Comparison of ENCODE assay signal across 8 cellular contexts in genomic region chr15:67137951-67138935, GRCh38.
A peak's percentile ranks its signal among the peaks of the same experiment; 100 is the strongest.
DNase-seq lines count a peak whose midpoint lies in the region; ATAC-seq, FAIRE-seq and TF ChIP-seq lines count a peak whose summit lies in the region.

No MANE protein-coding gene starts in this region.

- ATAC-seq in upper lobe of right lung: no peak

- H3K4me1 ChIP-seq in muscle layer of colon (ENCODE audit: insufficient read depth, low read length) (peaks cover 95% of the 10 kb centered on the region), upper lobe of right lung (peaks cover 88% of the 10 kb centered on the region)

- intact Hi-C loops in activated naive CD4-positive, alpha-beta T cell treated with anti-CD3 and anti-CD28 coated beads for 36 hours (cut with micrococcal nuclease): no loop called here
- intact Hi-C loops in upper lobe of right lung (cut with DNase I): no loop called here

- H3K9me3 ChIP-seq in muscle layer of colon (ENCODE audit: low read length) (no peaks in the 10 kb centered on the region), upper lobe of right lung (no peaks in the 10 kb centered on the region)

- H3K4me1 Mint-ChIP-seq in activated naive CD4-positive, alpha-beta T cell treated with anti-CD3 and anti-CD28 coated beads, Interleukin-2, amount 50 U/mL, for 24 hours: peaks cover 89% of the 10 kb centered on the region
- H3K4me1 Mint-ChIP-seq in activated naive CD4-positive, alpha-beta T cell treated with anti-CD3 and anti-CD28 coated beads for 36 hours (ENCODE audit: low read depth): peaks cover 81% of the 10 kb centered on the region

- H3K27ac ChIP-seq in muscle layer of colon (ENCODE audit: low read depth, low read length): peak overlapping the region; percentile 75
- H3K27ac ChIP-seq in upper lobe of right lung: peak overlapping the region; percentile 55

- H3K4me3 Mint-ChIP-seq in activated naive CD4-positive, alpha-beta T cell treated with anti-CD3 and anti-CD28 coated beads, Interleukin-2, amount 50 U/mL, for 24 hours: peak overlapping the region; percentile 26
- no peak overlapping the region for H3K4me3 Mint-ChIP-seq in activated naive CD4-positive, alpha-beta T cell treated with anti-CD3 and anti-CD28 coated beads for 36 hours

- no peak for DNase-seq in activated naive CD4-positive, alpha-beta T cell treated with anti-CD3 and anti-CD28 coated beads for 36 hours
- no peak for DNase-seq in choroid plexus epithelial cell (ENCODE audit: low read depth)
- no peak for DNase-seq in upper lobe of right lung
- DNase-seq in cerebellar cortex (ENCODE audit: low spot score): no peak
- DNase-seq in stimulated activated CD4-positive, alpha-beta T cell treated with anti-CD3 and anti-CD28 coated beads, Interleukin-4, amount 100 ng/mL, for 24 hours: no peak
- DNase-seq in HTR-8/SVneo (ENCODE audit: insufficient read length, low spot score): no peak

- CTCF ChIA-PET in activated naive CD4-positive, alpha-beta T cell treated with anti-CD3 and anti-CD28 coated beads for 36 hours (lab: Charles Lee): interaction anchor here (1.3 to 2.0 kb wide), 3 partner anchors 18 to 37 kb away, joined by 3 to 6 read pairs (median 4); no protein-coding TSS in a partner anchor

- TF ChIP-seq CTCF in choroid plexus epithelial cell (conservative IDR thresholded peaks at IDR 0.05; ENCODE audit: low read depth, low read length): no peak
- TF ChIP-seq CTCF in upper lobe of right lung (IDR thresholded peaks at IDR 0.05): no peak

- H3K27me3 Mint-ChIP-seq in activated naive CD4-positive, alpha-beta T cell treated with anti-CD3 and anti-CD28 coated beads, Interleukin-2, amount 50 U/mL, for 24 hours: no peaks in the 10 kb centered on the region
- H3K27me3 Mint-ChIP-seq in activated naive CD4-positive, alpha-beta T cell treated with anti-CD3 and anti-CD28 coated beads for 36 hours (ENCODE audit: low read depth): no peaks in the 10 kb centered on the region

- H3K27me3 ChIP-seq in muscle layer of colon (ENCODE audit: control insufficient read depth in 1 of 2, insufficient read depth in 2 of 2, low read length in 2 of 2): no peaks in the 10 kb centered on the region
- no peaks in the 10 kb centered on the region for H3K27me3 ChIP-seq in upper lobe of right lung

- peaks cover 4% of the 10 kb centered on the region for H3K36me3 Mint-ChIP-seq in activated naive CD4-positive, alpha-beta T cell treated with anti-CD3 and anti-CD28 coated beads, Interleukin-2, amount 50 U/mL, for 24 hours
- peaks cover 6% of the 10 kb centered on the region for H3K36me3 Mint-ChIP-seq in activated naive CD4-positive, alpha-beta T cell treated with anti-CD3 and anti-CD28 coated beads for 36 hours (ENCODE audit: low read depth)

- H3K27ac Mint-ChIP-seq in activated naive CD4-positive, alpha-beta T cell treated with anti-CD3 and anti-CD28 coated beads, Interleukin-2, amount 50 U/mL, for 24 hours: peak overlapping the region; percentile 52
- H3K27ac Mint-ChIP-seq in activated naive CD4-positive, alpha-beta T cell treated with anti-CD3 and anti-CD28 coated beads for 36 hours: no peak overlapping the region

- FAIRE-seq in HTR-8/SVneo (lab: Jason Lieb, UNC): no peak

- peak overlapping the region; percentile 4 for H3K4me3 ChIP-seq in choroid plexus epithelial cell (ENCODE audit: low read depth, low read length)
- H3K4me3 ChIP-seq in muscle layer of colon (ENCODE audit: low read depth in 1 of 2, low read length in 2 of 2): peak overlapping the region; percentile 6 to 40
- H3K4me3 ChIP-seq in upper lobe of right lung: no peak overlapping the region

- peak overlapping the region; percentile 7 for H3K9ac ChIP-seq in muscle layer of colon (ENCODE audit: low read length)

- H3K36me3 ChIP-seq in muscle layer of colon (ENCODE audit: insufficient read depth, low read length) (no peaks in the 10 kb centered on the region), upper lobe of right lung (no peaks in the 10 kb centered on the region)

- H3K9me3 Mint-ChIP-seq in activated naive CD4-positive, alpha-beta T cell treated with anti-CD3 and anti-CD28 coated beads, Interleukin-2, amount 50 U/mL, for 24 hours: no peaks in the 10 kb centered on the region
- no peaks in the 10 kb centered on the region for H3K9me3 Mint-ChIP-seq in activated naive CD4-positive, alpha-beta T cell treated with anti-CD3 and anti-CD28 coated beads for 36 hours
